ENCODE assay signal across 26 cellular contexts in the genomic region with DNA sequence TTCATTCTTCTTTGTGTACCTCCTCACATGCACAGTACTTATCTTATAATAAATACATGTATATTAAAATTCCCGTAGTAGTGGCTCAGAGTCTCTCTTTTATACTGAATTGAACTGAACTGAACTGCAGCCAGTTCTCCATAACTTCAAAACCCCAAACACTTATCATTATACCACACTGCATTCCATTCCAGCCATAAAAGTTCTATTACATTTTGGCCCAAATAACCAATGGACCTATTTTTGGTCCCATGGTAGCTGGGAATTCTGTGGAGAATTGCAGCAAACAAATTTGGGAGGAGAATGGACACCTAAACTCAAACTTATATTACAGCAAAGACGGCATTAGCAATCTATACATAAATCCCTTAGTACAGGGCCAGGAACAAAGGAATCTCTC.
A peak's percentile ranks its signal among the peaks of the same experiment; 100 is the strongest.
DNase-seq lines count a peak whose midpoint lies in the region; ATAC-seq, FAIRE-seq and TF ChIP-seq lines count a peak whose summit lies in the region.
"Had no signal": no experiment of that assay in that cellular context is flagged by ENCODE, and none has a peak within 500 bp of the region (broad histone marks: within the 10 kb centered on the region; RNA-seq: fewer than 3 reads in every experiment).

No MANE protein-coding gene starts in this region.

- no peaks in the 10 kb centered on the region for H4K20me1 ChIP-seq in astrocyte (ENCODE audit: insufficient read depth, low read length)
- H4K20me1 ChIP-seq: BLaER1 had no signal

- no peaks in the 10 kb centered on the region for H3K4me1 Mint-ChIP-seq in astrocyte (ENCODE audit: low read depth, unreplicated experiment)
- H3K4me1 Mint-ChIP-seq: CD4-positive, CD25-positive, alpha-beta regulatory T cell; IgD-negative memory B cell; T-cell had no signal

- no peaks in the 10 kb centered on the region for H3K79me2 ChIP-seq in astrocyte (ENCODE audit: insufficient read depth, low read length)

- H3K27ac Mint-ChIP-seq in astrocyte (ENCODE audit: unreplicated experiment) = no peak overlapping the region
- H3K27ac Mint-ChIP-seq: CD4-positive, CD25-positive, alpha-beta regulatory T cell; IgD-negative memory B cell; T-cell had no signal

- H2AFZ ChIP-seq in astrocyte (ENCODE audit: low read depth, low read length) = no peak overlapping the region
- H2AFZ ChIP-seq: PC-9 had no signal

- no peak for FAIRE-seq in astrocyte (lab: Jason Lieb, UNC)
- FAIRE-seq: A549, D721Med, H1 had no signal

- H3K27me3 Mint-ChIP-seq in astrocyte (ENCODE audit: low read depth, unreplicated experiment) = no peaks in the 10 kb centered on the region
- H3K27me3 Mint-ChIP-seq: CD4-positive, CD25-positive, alpha-beta regulatory T cell; IgD-negative memory B cell had no signal

- DNase-seq in BJ (ENCODE audit: low read depth) = peak; percentile 35
- peak; percentile 63 for DNase-seq in astrocyte (ENCODE audit: low read depth)
- peak; percentile 49 for DNase-seq in fibroblast of the aortic adventitia (ENCODE audit: low read depth)
- no peak for DNase-seq in OCI-M1 (lab: John Stamatoyannopoulos, UW)
- DNase-seq in NCI-H1105 (lab: John Stamatoyannopoulos, UW) = no peak
- no peak for DNase-seq in NCI-H1436 treated with DMSO at 0.1 percent for 48 hours (lab: John Stamatoyannopoulos, UW)
- DNase-seq: CD4-positive, CD25-positive, alpha-beta regulatory T cell; HCEC 1CT; MM.1S; NCI-H1417; NCI-H187; NCI-H446; NCI-H82; NK-92 treated with Interleukin-12 subunit alpha and Interleukin-12 subunit beta, amount 100 ng/mL, for 24 hours; PC-9; Right ventricle myocardium superior; T-cell had no signal

- H3K36me3 Mint-ChIP-seq in astrocyte (ENCODE audit: low read depth, unreplicated experiment) = no peaks in the 10 kb centered on the region
- H3K36me3 Mint-ChIP-seq: CD4-positive, CD25-positive, alpha-beta regulatory T cell; T-cell had no signal

- H3K27me3 ChIP-seq in BJ (ENCODE audit: control insufficient read depth, insufficient read depth, low read length) (peaks cover 5% of the 10 kb centered on the region), astrocyte (ENCODE audit: insufficient read depth, low read length) (peaks cover 11% of the 10 kb centered on the region)
- H3K27me3 ChIP-seq: BLaER1, SJSA1 had no signal

- no peaks in the 10 kb centered on the region for H3K9me3 Mint-ChIP-seq in astrocyte (ENCODE audit: unreplicated experiment)
- H3K9me3 Mint-ChIP-seq: T-cell had no signal

- no peak overlapping the region for H3K9ac ChIP-seq in astrocyte (ENCODE audit: low read length)
- H3K9ac ChIP-seq: BLaER1, KMS-11 had no signal

- H3K27ac ChIP-seq in astrocyte (ENCODE audit: low read depth, low read length) = no peak overlapping the region
- H3K27ac ChIP-seq: A549, BLaER1, HL-60, KMS-11, PC-9, SJSA1 had no signal

- H3K36me3 ChIP-seq in BJ (ENCODE audit: control insufficient read depth, insufficient read depth, low read length) (no peaks in the 10 kb centered on the region), astrocyte (ENCODE audit: insufficient read depth, low read length) (no peaks in the 10 kb centered on the region)
- H3K36me3 ChIP-seq: BLaER1, SJSA1 had no signal

- POLR2A ChIA-PET in BJ (lab: Charles Lee) = interaction anchor here (0.6 to 0.8 kb wide), 2 partner anchors 8 to 9 kb away, joined by 3 read pairs; no protein-coding TSS in a partner anchor

- H3K4me3 ChIP-seq in BJ (ENCODE audit: low read depth, low read length) (no peak overlapping the region), astrocyte (ENCODE audit: insufficient read depth, low read depth, low read length) (no peak overlapping the region), fibroblast of the aortic adventitia (ENCODE audit: low read depth, low read length) (no peak overlapping the region)
- H3K4me3 ChIP-seq: A549, BLaER1, PC-9, SJSA1 had no signal

- H3K4me3 Mint-ChIP-seq in astrocyte (ENCODE audit: unreplicated experiment) = no peak overlapping the region
- H3K4me3 Mint-ChIP-seq: CD4-positive, CD25-positive, alpha-beta regulatory T cell; IgD-negative memory B cell; T-cell had no signal

- no peak for TF ChIP-seq CTCF in BJ (IDR thresholded peaks at IDR 0.05; ENCODE audit: insufficient read depth, low read depth, low read length)
- no peak for TF ChIP-seq CTCF in astrocyte (IDR thresholded peaks at IDR 0.05; ENCODE audit: insufficient read depth, low read depth, low read length)
- TF ChIP-seq CTCF in fibroblast of the aortic adventitia (IDR thresholded peaks at IDR 0.05; ENCODE audit: insufficient read depth, low read length) = no peak

- no peaks in the 10 kb centered on the region for H3K9me3 ChIP-seq in astrocyte (ENCODE audit: insufficient read depth, low read depth, low read length)
- H3K9me3 ChIP-seq: A549, BLaER1, SJSA1 had no signal

- no peaks in the 10 kb centered on the region for H3K4me1 ChIP-seq in astrocyte (ENCODE audit: insufficient read depth, low read length)
- H3K4me1 ChIP-seq: A549, BLaER1 had no signal

- no peak for ATAC-seq in GM21381 (IDR thresholded peaks at IDR 0.05; ENCODE audit: unreplicated experiment)
- ATAC-seq: A549, T-cell had no signal

- CTCF ChIA-PET in BJ (lab: Yijun Ruan, JAX) = interaction anchor here (0.6 to 3.1 kb wide), 5 partner anchors 12 to 1970 kb away, joined by 3 to 12 read pairs (median 3); no protein-coding TSS in a partner anchor

- no peak overlapping the region for H3K4me2 ChIP-seq in astrocyte (ENCODE audit: low read length)
- H3K4me2 ChIP-seq: A549, BLaER1, KMS-11, PC-9 had no signal

Comparison
In these comparisons a context has a peak if more than half of its experiments do, and no peak if none do; other contexts are left out.
1. DNase-seq: peak in BJ (single experiment), astrocyte (single experiment) and fibroblast of the aortic adventitia (single experiment); none in OCI-M1 (single experiment), NCI-H1105 (single experiment) and NCI-H1436 treated with DMSO at 0.1 percent for 48 hours (single experiment).